ENCODE assay signal across 1 cellular context in genomic region chr22:17792289-17792688, GRCh38.
TF ChIP-seq lines count a peak whose summit lies in the region.

No MANE protein-coding gene starts in this region.

TF ChIP-seq in WTC11, 78 proteins besides CTCF, POLR2A, EP300 and RAD21 (continued from another document):
- no peak for TF ChIP-seq AR (CRISPR knock-in tag; IDR thresholded peaks at IDR 0.05)
- no peak for TF ChIP-seq SMAD3 (CRISPR knock-in tag; IDR thresholded peaks at IDR 0.05; ENCODE audit: borderline replicate concordance)
- TF ChIP-seq PREB (CRISPR knock-in tag; IDR thresholded peaks at IDR 0.05; ENCODE audit: borderline replicate concordance) = no peak
- TF ChIP-seq CBFB (CRISPR knock-in tag; IDR thresholded peaks at IDR 0.05; ENCODE audit: low read depth) = no peak
- no peak for TF ChIP-seq IRF2 (CRISPR knock-in tag; IDR thresholded peaks at IDR 0.05; ENCODE audit: borderline replicate concordance, low read depth)
